In the genomic region with DNA sequence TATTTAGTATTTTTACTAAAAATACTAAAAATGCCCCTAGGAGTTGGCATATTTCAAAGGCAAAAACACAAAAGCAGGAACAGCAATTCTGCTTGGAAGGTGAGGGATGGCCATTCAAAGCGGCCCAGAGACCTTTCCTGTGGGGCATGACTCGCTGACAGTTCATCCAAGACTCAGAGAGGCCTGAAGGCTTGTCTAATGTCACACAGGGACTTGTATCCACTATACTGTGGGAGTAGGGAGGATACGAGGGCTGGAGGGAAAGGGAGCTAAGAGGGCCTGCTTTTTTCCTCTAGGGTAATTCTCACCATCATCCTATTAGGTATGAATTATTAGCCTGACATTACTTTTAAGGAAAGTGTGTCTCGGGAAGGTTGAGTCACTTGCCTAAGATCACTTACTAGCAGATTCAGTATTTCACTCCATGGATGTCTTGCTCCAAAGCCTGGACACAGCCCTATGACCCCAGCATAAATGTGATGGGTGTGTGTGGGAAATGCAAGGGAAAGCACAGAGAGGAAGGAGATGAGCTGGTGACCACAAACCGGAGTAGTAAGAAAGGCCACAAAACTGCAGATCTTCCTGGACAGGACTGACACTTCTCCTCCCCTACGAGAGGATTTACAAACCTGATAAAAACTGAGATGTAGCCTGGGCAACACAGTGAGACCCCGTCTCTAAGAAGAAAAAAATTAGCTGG, we compare ENCODE assay signal across 12 cellular contexts. TPM values are rescaled to one million over a fixed set of nuclear protein-coding genes. Genes with fewer than 3 reads are reported as not detected.
DNase-seq lines count a peak whose midpoint lies in the region; ATAC-seq, FAIRE-seq and TF ChIP-seq lines count a peak whose summit lies in the region.
"Had no signal": no experiment of that assay in that cellular context is flagged by ENCODE, and none has a peak within 500 bp of the region (broad histone marks: within the 10 kb centered on the region; RNA-seq: fewer than 3 reads in every experiment).

No MANE protein-coding gene starts in this region.

- H3K4me1 ChIP-seq in GM12878 (ENCODE audit: control insufficient read depth, insufficient read depth, low read length) (peaks cover 9% of the 10 kb centered on the region), prostate gland (replicated peaks) (no peaks in the 10 kb centered on the region), H9 (ENCODE audit: insufficient read depth, low read length) (no peaks in the 10 kb centered on the region)
- peaks cover 0 to 10% of the 10 kb centered on the region in 2 donors for H3K4me1 ChIP-seq in naive thymus-derived CD4-positive, alpha-beta T cell (ENCODE audit: control insufficient read depth in 2 of 2, insufficient read depth in 2 of 2, low read length in 2 of 2)

- H3K56ac ChIP-seq in H9 (ENCODE audit: insufficient read length, low read depth, low read length): no peak overlapping the region

- H3K36me3 ChIP-seq in GM12878 (ENCODE audit: control insufficient read depth in 2 of 2, insufficient read depth in 2 of 2, low read length in 1 of 2) (peaks cover 0 to 1% of the 10 kb centered on the region in 2 experiments; a peak in 1 of 4 replicates), prostate gland (no peaks in the 10 kb centered on the region)
- no peaks in the 10 kb centered on the region for H3K36me3 ChIP-seq in naive thymus-derived CD4-positive, alpha-beta T cell (ENCODE audit: control insufficient read depth in 2 of 3, insufficient read depth in 3 of 3, low read length in 3 of 3)

- H3K27me3 Mint-ChIP-seq in naive thymus-derived CD4-positive, alpha-beta T cell: no peaks in the 10 kb centered on the region
- H3K27me3 Mint-ChIP-seq in H9 (ENCODE audit: low read depth): no peaks in the 10 kb centered on the region
- H3K27me3 Mint-ChIP-seq: central memory CD8-positive, alpha-beta T cell; memory B cell had no signal

- H3K9ac ChIP-seq in GM12878 (ENCODE audit: control insufficient read depth, insufficient read depth, low read length) (no peak overlapping the region), H9 (ENCODE audit: extremely low read depth, insufficient read length, low read length) (no peak overlapping the region)

- in situ Hi-C loops in GM12878 (cut with MboI): no loop called here

- peak overlapping the region in 3 of 9 donors; percentile 34 to 76 (median 42) for H3K27ac Mint-ChIP-seq in naive thymus-derived CD4-positive, alpha-beta T cell
- H3K27ac Mint-ChIP-seq in H9: 0 out of 7 replicates have a peak overlapping the region, but pooled peaks of 1 of the 3 experiments have one; percentile 36
- H3K27ac Mint-ChIP-seq: memory B cell had no signal

- H2AK5ac ChIP-seq in H9 (ENCODE audit: insufficient read length, low read length): no peak overlapping the region

- H3K4me2 ChIP-seq in GM12878 (ENCODE audit: control insufficient read depth, insufficient read depth): no peak overlapping the region
- no peak overlapping the region for H3K4me2 ChIP-seq in H9 (ENCODE audit: insufficient read depth, insufficient read length, low read length)

- CTCF ChIA-PET in GM12878 (lab: Yijun Ruan, JAX): no interaction called here
- CTCF ChIA-PET in naive thymus-derived CD4-positive, alpha-beta T cell (lab: Charles Lee): interaction anchor here (0.8 kb wide), 1 partner anchor 28 kb away, joined by 3 read pairs; no protein-coding TSS in a partner anchor

- no peak overlapping the region for H4K8ac ChIP-seq in H9 (replicated peaks; ENCODE audit: insufficient read length, low read depth, low read length)

- no peak overlapping the region for H3K18ac ChIP-seq in H9 (ENCODE audit: insufficient read length, low read depth, low read length)

- peak; percentile 80 for DNase-seq in EL
- peak; percentile 65 for DNase-seq in NCI-H226
- DNase-seq in GM12878 (ENCODE audit: low read depth, low spot score): no peak
- DNase-seq in naive thymus-derived CD4-positive, alpha-beta T cell: no peak
- no peak for DNase-seq in ureter (ENCODE audit: low spot score)
- no peak for DNase-seq in cardiac septum (ENCODE audit: low spot score)
- no peak for DNase-seq in prostate gland (ENCODE audit: low spot score)
- DNase-seq in H9: no peak
- DNase-seq: NCI-H774 had no signal

- no peak overlapping the region for H3K23ac ChIP-seq in H9 (ENCODE audit: insufficient read length, low read depth, low read length)

- H2BK15ac ChIP-seq in H9 (ENCODE audit: low read depth, low read length): no peak overlapping the region

- ATAC-seq in GM12878: no peak
- peak; percentile 73 for ATAC-seq in naive thymus-derived CD4-positive, alpha-beta T cell

- FAIRE-seq in GM12878 (lab: Jason Lieb, UNC): no peak

- H3K9me3 Mint-ChIP-seq in naive thymus-derived CD4-positive, alpha-beta T cell: no peaks in the 10 kb centered on the region
- no peaks in the 10 kb centered on the region for H3K9me3 Mint-ChIP-seq in H9
- H3K9me3 Mint-ChIP-seq: central memory CD8-positive, alpha-beta T cell; memory B cell had no signal

- no peaks in the 10 kb centered on the region for H3K27me3 ChIP-seq in GM12878 (replicated peaks in 1 of 2; ENCODE audit: control insufficient read depth in 2 of 2, insufficient read depth in 2 of 2, low read length in 1 of 2)
- no peaks in the 10 kb centered on the region for H3K27me3 ChIP-seq in naive thymus-derived CD4-positive, alpha-beta T cell (ENCODE audit: control insufficient read depth in 2 of 2, insufficient read depth in 2 of 2, low read length in 2 of 2)
- no peaks in the 10 kb centered on the region for H3K27me3 ChIP-seq in prostate gland (replicated peaks; ENCODE audit: insufficient read depth)
- H3K27me3 ChIP-seq in H9 (ENCODE audit: insufficient read depth, low read length): no peaks in the 10 kb centered on the region
- H3K27me3 ChIP-seq: tibial nerve had no signal

- H3K36me3 Mint-ChIP-seq in naive thymus-derived CD4-positive, alpha-beta T cell: peaks cover 30 to 50% (median 43%) of the 10 kb centered on the region in 5 donors
- peaks cover 0 to 8% (median 7%) of the 10 kb centered on the region in 3 experiments; a peak in 5 of 7 replicates for H3K36me3 Mint-ChIP-seq in H9 (ENCODE audit: insufficient read depth in 1 of 3, low read depth in 3 of 3)

- no TSS peak for BruUV-seq in GM12878 (replicated peaks; lab: Mats Ljungman, UMichigan)

- peak overlapping the region in 1 of 10 donors; percentile 41 for H3K4me3 Mint-ChIP-seq in naive thymus-derived CD4-positive, alpha-beta T cell
- H3K4me3 Mint-ChIP-seq in H9: no peak overlapping the region
- H3K4me3 Mint-ChIP-seq: central memory CD8-positive, alpha-beta T cell; memory B cell had no signal

- no peak overlapping the region for H2BK5ac ChIP-seq in H9 (ENCODE audit: insufficient read length, low read length)

- no peak overlapping the region for H2BK20ac ChIP-seq in H9 (ENCODE audit: low read depth, low read length, poor library complexity, severe bottlenecking)

- H3K4ac ChIP-seq in H9 (ENCODE audit: low read depth, low read length): no peak overlapping the region

- no peaks in the 10 kb centered on the region for H3K79me1 ChIP-seq in H9 (ENCODE audit: insufficient read depth, low read depth, low read length, poor library complexity, severe bottlenecking)

- no peak for TF ChIP-seq RAD21 in GM12878 (IDR thresholded peaks at IDR 0.05; ENCODE audit: insufficient read depth, low read depth, low read length)

- POLR2A ChIA-PET in GM12878 (lab: Charles Lee): no interaction called here
- POLR2A ChIA-PET in naive thymus-derived CD4-positive, alpha-beta T cell (lab: Charles Lee): interaction anchor here (1.4 to 2.3 kb wide), 2 partner anchors 14 to 47 kb away, joined by 3 to 6 read pairs; no protein-coding TSS in a partner anchor

- H3K4me3 ChIP-seq in GM12878 (no peak overlapping the region), prostate gland (no peak overlapping the region)
- no peak overlapping the region for H3K4me3 ChIP-seq in naive thymus-derived CD4-positive, alpha-beta T cell (ENCODE audit: low read length)
- H3K4me3 ChIP-seq: tibial nerve had no signal

- no peak overlapping the region for H4K5ac ChIP-seq in H9 (ENCODE audit: insufficient read length, low read depth, low read length)

- H2AFZ ChIP-seq in GM12878 (ENCODE audit: control insufficient read depth, low read depth, low read length): no peak overlapping the region
- H2AFZ ChIP-seq in H9 (ENCODE audit: low read length): no peak overlapping the region

- 67% methylated on average over 7 of the region's 7 CpGs for WGBS in GM12878 (ENCODE audit: insufficient coverage, insufficient replicate concordance, low lambda C conversion rate, missing lambda C conversion rate)
- WGBS in prostate gland: 85% methylated on average over 7 of the region's 7 CpGs
- WGBS in H9 (ENCODE audit: extremely low coverage, insufficient read length, low lambda C conversion rate): no CpG with 5 or more reads among the region's 7 CpGs

- no peak overlapping the region for H2BK120ac ChIP-seq in H9 (ENCODE audit: low read depth, low read length, poor library complexity, severe bottlenecking)

- RAD21 ChIA-PET in GM12878 (lab: Charles Lee; ENCODE audit: unreplicated experiment): no interaction called here

- H3K9me3 ChIP-seq in GM12878 (replicated peaks; ENCODE audit: control insufficient read depth, insufficient read depth, low read length) (no peaks in the 10 kb centered on the region), prostate gland (no peaks in the 10 kb centered on the region), H9 (ENCODE audit: control insufficient read depth, low read depth, low read length) (no peaks in the 10 kb centered on the region)
- no peaks in the 10 kb centered on the region for H3K9me3 ChIP-seq in naive thymus-derived CD4-positive, alpha-beta T cell (ENCODE audit: control insufficient read depth in 2 of 3, low read length in 3 of 3)
- H3K9me3 ChIP-seq: tibial nerve had no signal

- TF ChIP-seq CTCF in GM12878 (IDR thresholded peaks at IDR 0.05 in 2 of 3, conservative IDR thresholded peaks at IDR 0.05 in 1 of 3; ENCODE audit: control insufficient read depth in 2 of 3, extremely low read depth in 1 of 3, insufficient read depth in 1 of 3, low read depth in 3 of 3, low read length in 3 of 3): no peak
- no peak for TF ChIP-seq CTCF in prostate gland (IDR thresholded peaks at IDR 0.05)
- TF ChIP-seq CTCF in H9 (conservative IDR thresholded peaks at IDR 0.05): no peak

- H3K27ac ChIP-seq in GM12878 (ENCODE audit: control insufficient read depth, insufficient read depth) (no peak overlapping the region), prostate gland (no peak overlapping the region), H9 (ENCODE audit: insufficient read length, low read depth, low read length) (no peak overlapping the region)
- H3K27ac ChIP-seq in naive thymus-derived CD4-positive, alpha-beta T cell (ENCODE audit: low read depth, low read length): no peak overlapping the region

- no peaks in the 10 kb centered on the region for H3K23me2 ChIP-seq in H9 (ENCODE audit: insufficient read length, low read depth, low read length, poor library complexity, severe bottlenecking)

- intact Hi-C loops in GM12878 (cut with micrococcal nuclease; ENCODE audit: unreplicated experiment) (no loop called here), cardiac septum (cut with DNase I) (no loop called here), prostate gland (cut with DNase I) (no loop called here)
- intact Hi-C loops in naive thymus-derived CD4-positive, alpha-beta T cell (cut with micrococcal nuclease): no loop called here

- no peak overlapping the region for H3K14ac ChIP-seq in H9 (ENCODE audit: insufficient read depth, low read length)

- no peaks in the 10 kb centered on the region for H3K79me2 ChIP-seq in GM12878 (ENCODE audit: control insufficient read depth, insufficient read depth, low read length)
- H3K79me2 ChIP-seq in H9 (ENCODE audit: insufficient read depth, low read length): no peaks in the 10 kb centered on the region

- H2BK12ac ChIP-seq in H9 (ENCODE audit: insufficient read length, low read depth, low read length): no peak overlapping the region

- H3K4me1 Mint-ChIP-seq in naive thymus-derived CD4-positive, alpha-beta T cell: peaks cover 8 to 43% (median 20%) of the 10 kb centered on the region in 7 donors
- H3K4me1 Mint-ChIP-seq in H9: peaks cover 0 to 7% of the 10 kb centered on the region in 2 experiments; a peak in 2 of 4 replicates

- TF ChIP-seq POLR2A in GM12878 (IDR thresholded peaks at IDR 0.05; ENCODE audit: low read depth, low read length): no peak
- no peak for TF ChIP-seq POLR2A in prostate gland (IDR thresholded peaks at IDR 0.05)

- H3T11ph ChIP-seq in H9 (ENCODE audit: low read length): no peak overlapping the region

- H4K91ac ChIP-seq in H9 (ENCODE audit: insufficient read length, low read depth, low read length): no peak overlapping the region

- H4K20me1 ChIP-seq in GM12878 (ENCODE audit: control insufficient read depth, insufficient read depth) (no peaks in the 10 kb centered on the region), H9 (ENCODE audit: control insufficient read depth, insufficient read depth, insufficient read length) (no peaks in the 10 kb centered on the region)

- SMC1A ChIA-PET in GM12878 (lab: Charles Lee; ENCODE audit: uncharacterized antibody, unreplicated experiment): interaction anchor here (1.2 kb wide), 1 partner anchor 10 kb away, joined by 3 read pairs; no protein-coding TSS in a partner anchor

- no peak for TF ChIP-seq EP300 in GM12878 (IDR thresholded peaks at IDR 0.05; ENCODE audit: borderline replicate concordance in 1 of 2, control insufficient read depth in 1 of 2, low read depth in 2 of 2, low read length in 2 of 2)

RNA-seq across cellular contexts. Expression of a gene that starts 16.7 kb away (rescaled TPM):
- 4.5 and 7.8 TPM in 2 replicates for total RNA-seq in GM12878 (2013; cell fraction: nucleolus; rRNA removed)
- total RNA-seq in GM12878 (2014; rRNA removed) (0.71 and 1.4 TPM in 2 replicates), GM12878 (2014; rRNA removed; fragmentation: Illumina TruSeq; extraction: Trizol) (0.88 and 0.94 TPM in 2 replicates), GM12878 (2021) (1.1 and 1.6 TPM in 2 replicates), ureter (1.9 TPM), cardiac septum (0.54 TPM), prostate gland (1 to 10 TPM in 1 of 2 donors, under 1 TPM in 1; 0.55 to 6.8 TPM), H9 (2021) (0.77 and 0.85 TPM in 2 replicates)
- 0.58 TPM for polyA plus RNA-seq in GM12878 (2011; ENCODE audit: low read depth)
- polyA plus RNA-seq in GM12878 (2011; rRNA removed) (0.53 and 1.2 TPM in 2 replicates), GM12878 (2014; fragmentation: Illumina TruSeq; extraction: Trizol) (0.14 and 0.94 TPM in 2 replicates), GM12878 (2014; fragmentation: Nextera tagmentation; extraction: Ambion mirVana) (under 1 TPM; 0.02 to 0.19 TPM), GM12878 (2014; rRNA removed) (1.5 and 1.9 TPM in 2 replicates), GM12878 (2016; fragmentation: Nextera tagmentation; extraction: Ambion mirVana) (under 1 TPM; 0.23 to 0.58 TPM)
- polyA plus RNA-seq in GM12878 (2011; cell fraction: cytosol; rRNA removed): 0.58 and 0.89 TPM in 2 replicates
- polyA plus RNA-seq in GM12878 (2011; cell fraction: nucleus; rRNA removed): 4.3 and 7.3 TPM in 2 replicates
- polyA plus RNA-seq in GM12878 (2012): 0.66 and 0.85 TPM in 2 replicates
- 0.66 and 2.3 TPM in 2 replicates for polyA minus RNA-seq in GM12878 (2011; rRNA and poly(A)+ RNA removed)
- polyA minus RNA-seq in GM12878 (2011; cell fraction: cytosol; rRNA and poly(A)+ RNA removed): 1.7 TPM in 1 of 2 replicates, not detected in the other
- polyA minus RNA-seq in GM12878 (2011; cell fraction: nucleus; rRNA and poly(A)+ RNA removed): 3.0 and 5.2 TPM in 2 replicates
- 10 to 100 TPM in 1 of 5 experiments, 1 to 10 TPM in 4; 3.8 to 10.5 (median 6.6) TPM for total RNA-seq in naive thymus-derived CD4-positive, alpha-beta T cell
- polyA plus RNA-seq in naive thymus-derived CD4-positive, alpha-beta T cell: under 1 TPM; 0.41 to 0.97 TPM

RNA-seq across cellular contexts. Expression of a gene that starts 43.0 kb away (rescaled TPM):
- total RNA-seq in GM12878 (2013; cell fraction: nucleolus; rRNA removed): 59.6 and 64.1 TPM in 2 replicates
- 31.1 and 34.0 TPM in 2 replicates for total RNA-seq in GM12878 (2014; rRNA removed)
- total RNA-seq in GM12878 (2014; rRNA removed; fragmentation: Illumina TruSeq; extraction: Trizol): 32.9 and 36.0 TPM in 2 replicates
- total RNA-seq in GM12878 (2021): 224 and 237 TPM in 2 replicates
- polyA plus RNA-seq in GM12878 (2011; ENCODE audit: low read depth): 127 TPM
- 27.6 and 52.2 TPM in 2 replicates for polyA plus RNA-seq in GM12878 (2011; rRNA removed)
- 146 and 147 TPM in 2 replicates for polyA plus RNA-seq in GM12878 (2011; cell fraction: cytosol; rRNA removed)
- polyA plus RNA-seq in GM12878 (2011; cell fraction: nucleus; rRNA removed): 71.7 and 83.1 TPM in 2 replicates
- 196 and 231 TPM in 2 replicates for polyA plus RNA-seq in GM12878 (2012)
- polyA plus RNA-seq in GM12878 (2014; fragmentation: Illumina TruSeq; extraction: Trizol): 122 and 187 TPM in 2 replicates
- 100 to 1,000 TPM; 122 to 134 TPM for polyA plus RNA-seq in GM12878 (2014; fragmentation: Nextera tagmentation; extraction: Ambion mirVana)
- polyA plus RNA-seq in GM12878 (2014; rRNA removed): 158 and 175 TPM in 2 replicates
- 100 to 1,000 TPM; 228 to 248 TPM for polyA plus RNA-seq in GM12878 (2016; fragmentation: Nextera tagmentation; extraction: Ambion mirVana)
- polyA minus RNA-seq in GM12878 (2011; rRNA and poly(A)+ RNA removed): 116 and 196 TPM in 2 replicates
- polyA minus RNA-seq in GM12878 (2011; cell fraction: cytosol; rRNA and poly(A)+ RNA removed): 109 TPM in 2 replicates
- polyA minus RNA-seq in GM12878 (2011; cell fraction: nucleus; rRNA and poly(A)+ RNA removed): 77.9 and 115 TPM in 2 replicates
- 100 to 1,000 TPM; 365 to 949 (median 395) TPM for total RNA-seq in naive thymus-derived CD4-positive, alpha-beta T cell
- 1,000 to 10,000 TPM; 1,221 to 1,411 TPM for polyA plus RNA-seq in naive thymus-derived CD4-positive, alpha-beta T cell
- 269 TPM for total RNA-seq in ureter
- total RNA-seq in cardiac septum: 12.0 TPM
- total RNA-seq in prostate gland: 10 to 100 TPM; 13.6 to 23.1 TPM
- 58.3 and 62.1 TPM in 2 replicates for total RNA-seq in H9 (2021)

Comparison
In these comparisons a context has a peak if more than half of its experiments do, and no peak if none do; other contexts are left out.
1. DNase-seq: peak in EL (single experiment) and NCI-H226 (single experiment); none in GM12878 (single experiment), naive thymus-derived CD4-positive, alpha-beta T cell (0 of 9), ureter (single experiment), cardiac septum (single experiment), prostate gland (single experiment) and H9 (single experiment).